1 cellular context compared by ENCODE assay signal in the genomic region with DNA sequence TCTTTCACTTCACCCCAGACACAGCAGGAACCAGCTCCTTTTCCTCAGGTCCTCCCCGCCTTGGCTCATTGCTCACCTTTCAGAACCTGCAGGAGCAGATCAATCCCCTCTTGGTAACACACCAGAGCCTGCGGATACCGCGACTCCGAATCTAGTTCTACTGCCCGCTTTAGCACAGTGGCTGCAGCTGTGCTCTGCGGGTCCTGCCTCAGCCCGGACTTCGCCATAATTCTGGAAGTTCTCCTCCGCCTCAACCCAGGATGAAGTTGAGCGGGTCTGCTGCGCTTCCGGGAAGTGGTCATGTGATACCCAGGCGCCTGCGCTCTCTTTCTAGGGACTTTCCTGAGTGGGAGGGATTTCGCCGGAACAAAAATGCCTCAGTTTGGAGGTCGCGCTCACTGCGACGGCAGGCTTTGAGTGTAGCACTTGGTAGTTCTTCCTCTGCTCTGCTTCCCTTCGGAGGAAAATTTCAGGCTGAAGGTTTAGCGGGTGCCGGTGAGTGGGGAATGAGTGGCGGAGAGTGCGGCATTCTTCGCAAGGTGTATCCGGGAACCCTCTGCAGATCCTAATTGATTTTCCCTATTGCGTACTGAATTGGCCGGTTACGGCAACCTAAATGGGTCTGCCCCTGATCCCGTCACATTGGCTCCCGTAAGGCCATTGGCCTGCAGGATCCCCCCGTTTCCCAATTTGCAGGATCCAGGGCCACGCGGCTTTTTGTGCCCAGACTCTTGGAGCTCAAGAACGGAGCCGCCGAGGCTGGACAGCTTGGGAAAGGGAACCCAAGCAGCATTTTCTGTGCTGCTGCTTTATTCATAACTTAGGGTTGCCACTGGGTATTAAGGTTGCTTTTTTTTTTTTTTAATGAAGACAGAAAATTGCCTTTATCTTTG.
TF ChIP-seq lines count a peak whose summit lies in the region.

A gene (minus strand): TSS at position 304 of the 893 bp plus-strand sequence. CDS start 77 bp downstream, at position 227.
A gene (plus strand): TSS at position 430 of the 893 bp plus-strand sequence. CDS start 5,020 bp downstream, outside the sequence.

TF ChIP-seq in HepG2, 621 proteins besides CTCF, POLR2A, EP300 and RAD21 (continued from another document and continues in another):
- TF ChIP-seq, protein P1, sequence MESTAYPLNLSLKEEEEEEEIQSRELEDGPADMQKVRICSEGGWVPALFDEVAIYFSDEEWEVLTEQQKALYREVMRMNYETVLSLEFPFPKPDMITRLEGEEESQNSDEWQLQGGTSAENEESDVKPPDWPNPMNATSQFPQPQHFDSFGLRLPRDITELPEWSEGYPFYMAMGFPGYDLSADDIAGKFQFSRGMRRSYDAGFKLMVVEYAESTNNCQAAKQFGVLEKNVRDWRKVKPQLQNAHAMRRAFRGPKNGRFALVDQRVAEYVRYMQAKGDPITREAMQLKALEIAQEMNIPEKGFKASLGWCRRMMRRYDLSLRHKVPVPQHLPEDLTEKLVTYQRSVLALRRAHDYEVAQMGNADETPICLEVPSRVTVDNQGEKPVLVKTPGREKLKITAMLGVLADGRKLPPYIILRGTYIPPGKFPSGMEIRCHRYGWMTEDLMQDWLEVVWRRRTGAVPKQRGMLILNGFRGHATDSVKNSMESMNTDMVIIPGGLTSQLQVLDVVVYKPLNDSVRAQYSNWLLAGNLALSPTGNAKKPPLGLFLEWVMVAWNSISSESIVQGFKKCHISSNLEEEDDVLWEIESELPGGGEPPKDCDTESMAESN (CRISPR knock-in tag; conservative IDR thresholded peaks at IDR 0.05): peak; percentile 75; the same call in 1 of the 2 replicates
- TF ChIP-seq ZNF546 (CRISPR knock-in tag; conservative IDR thresholded peaks at IDR 0.05) (0 out of 2 replicates have a peak, but pooled peaks have one; percentile 82), U2AF2 (IDR thresholded peaks at IDR 0.05; ENCODE audit: low read depth, low read length) (peak; percentile 86; the same call in 1 of the 2 replicates), MBNL3 (CRISPR knock-in tag; conservative IDR thresholded peaks at IDR 0.05) (no peak), MEIS1 (CRISPR knock-in tag; IDR thresholded peaks at IDR 0.05; ENCODE audit: borderline replicate concordance) (peak; percentile 65), ZNF260 (CRISPR knock-in tag; IDR thresholded peaks at IDR 0.05; ENCODE audit: borderline replicate concordance, low read depth) (no peak), HNF4A (CRISPR knock-in tag; IDR thresholded peaks at IDR 0.05) (peak; percentile 53), HMG20A (CRISPR knock-in tag; IDR thresholded peaks at IDR 0.05; ENCODE audit: borderline replicate concordance) (no peak; the same call in 1 of the 2 replicates), RNF2 (conservative IDR thresholded peaks at IDR 0.05; ENCODE audit: low read depth) (peak; percentile 77), MYNN (CRISPR knock-in tag; IDR thresholded peaks at IDR 0.05; ENCODE audit: low read depth) (peak; percentile 90), ZFP90 (CRISPR knock-in tag; IDR thresholded peaks at IDR 0.05; ENCODE audit: borderline replicate concordance) (peak; percentile 96; the same call in 1 of the 2 replicates), ZNF383 (CRISPR knock-in tag; IDR thresholded peaks at IDR 0.05; ENCODE audit: borderline replicate concordance) (no peak; the same call in 1 of the 2 replicates), AGO1 (IDR thresholded peaks at IDR 0.05; ENCODE audit: low read depth, low read length, poor library complexity, severe bottlenecking) (no peak), KAT8 (CRISPR knock-in tag; IDR thresholded peaks at IDR 0.05) (peak; percentile 100), REL (CRISPR knock-in tag; conservative IDR thresholded peaks at IDR 0.05) (peak; percentile 92; the same call in 1 of the 2 replicates), KDM1A (CRISPR knock-in tag; IDR thresholded peaks at IDR 0.05) (no peak), FOXA3 (CRISPR knock-in tag; IDR thresholded peaks at IDR 0.05) (peak; percentile 78), BHLHE40 (IDR thresholded peaks at IDR 0.05; ENCODE audit: low read length) (peak; percentile 63; the same call in 1 of the 2 replicates), NFE2 (CRISPR knock-in tag; IDR thresholded peaks at IDR 0.05) (no peak), PAX8 (CRISPR knock-in tag; IDR thresholded peaks at IDR 0.05; ENCODE audit: borderline replicate concordance) (peak; percentile 89), ATAD3A (CRISPR knock-in tag; IDR thresholded peaks at IDR 0.05) (no peak; the same call in 1 of the 2 replicates), ZNF724P (CRISPR knock-in tag; IDR thresholded peaks at IDR 0.05; ENCODE audit: borderline replicate concordance) (no peak; the same call in 1 of the 2 replicates), HOXD1 (CRISPR knock-in tag; IDR thresholded peaks at IDR 0.05) (peak; percentile 94; the same call in 1 of the 2 replicates), ZNF460 (CRISPR knock-in tag; IDR thresholded peaks at IDR 0.05; ENCODE audit: borderline replicate concordance) (peak; percentile 41; the same call in 1 of the 2 replicates), MED8 (CRISPR knock-in tag; IDR thresholded peaks at IDR 0.05; ENCODE audit: insufficient replicate concordance) (peak; percentile 97), ZNF788 (CRISPR knock-in tag; IDR thresholded peaks at IDR 0.05; ENCODE audit: borderline replicate concordance) (peak; percentile 98; the same call in 1 of the 2 replicates), EHMT2 (IDR thresholded peaks at IDR 0.05; ENCODE audit: borderline replicate concordance, low read depth, low read length) (peak; percentile 80; the same call in 1 of the 2 replicates), NFKB2 (CRISPR knock-in tag; IDR thresholded peaks at IDR 0.05; ENCODE audit: borderline replicate concordance) (peak; percentile 74; the same call in 1 of the 2 replicates), SSRP1 (CRISPR knock-in tag; IDR thresholded peaks at IDR 0.05) (peak; percentile 98), ZNF24 (IDR thresholded peaks at IDR 0.05) (0 out of 2 replicates have a peak, but pooled peaks have one; percentile 44), ZNF556 (CRISPR knock-in tag; IDR thresholded peaks at IDR 0.05; ENCODE audit: borderline replicate concordance) (peak; percentile 96), ATF7-NPFF (CRISPR knock-in tag; IDR thresholded peaks at IDR 0.05; ENCODE audit: low read depth) (peak; percentile 88), HES4 (CRISPR knock-in tag; IDR thresholded peaks at IDR 0.05; ENCODE audit: borderline replicate concordance) (peak; percentile 60; the same call in 1 of the 2 replicates)
- TF ChIP-seq, protein P2, sequence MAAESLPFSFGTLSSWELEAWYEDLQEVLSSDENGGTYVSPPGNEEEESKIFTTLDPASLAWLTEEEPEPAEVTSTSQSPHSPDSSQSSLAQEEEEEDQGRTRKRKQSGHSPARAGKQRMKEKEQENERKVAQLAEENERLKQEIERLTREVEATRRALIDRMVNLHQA (CRISPR knock-in tag; IDR thresholded peaks at IDR 0.05): no peak
- TF ChIP-seq, protein P3, sequence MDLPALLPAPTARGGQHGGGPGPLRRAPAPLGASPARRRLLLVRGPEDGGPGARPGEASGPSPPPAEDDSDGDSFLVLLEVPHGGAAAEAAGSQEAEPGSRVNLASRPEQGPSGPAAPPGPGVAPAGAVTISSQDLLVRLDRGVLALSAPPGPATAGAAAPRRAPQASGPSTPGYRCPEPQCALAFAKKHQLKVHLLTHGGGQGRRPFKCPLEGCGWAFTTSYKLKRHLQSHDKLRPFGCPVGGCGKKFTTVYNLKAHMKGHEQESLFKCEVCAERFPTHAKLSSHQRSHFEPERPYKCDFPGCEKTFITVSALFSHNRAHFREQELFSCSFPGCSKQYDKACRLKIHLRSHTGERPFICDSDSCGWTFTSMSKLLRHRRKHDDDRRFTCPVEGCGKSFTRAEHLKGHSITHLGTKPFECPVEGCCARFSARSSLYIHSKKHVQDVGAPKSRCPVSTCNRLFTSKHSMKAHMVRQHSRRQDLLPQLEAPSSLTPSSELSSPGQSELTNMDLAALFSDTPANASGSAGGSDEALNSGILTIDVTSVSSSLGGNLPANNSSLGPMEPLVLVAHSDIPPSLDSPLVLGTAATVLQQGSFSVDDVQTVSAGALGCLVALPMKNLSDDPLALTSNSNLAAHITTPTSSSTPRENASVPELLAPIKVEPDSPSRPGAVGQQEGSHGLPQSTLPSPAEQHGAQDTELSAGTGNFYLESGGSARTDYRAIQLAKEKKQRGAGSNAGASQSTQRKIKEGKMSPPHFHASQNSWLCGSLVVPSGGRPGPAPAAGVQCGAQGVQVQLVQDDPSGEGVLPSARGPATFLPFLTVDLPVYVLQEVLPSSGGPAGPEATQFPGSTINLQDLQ (CRISPR knock-in tag; IDR thresholded peaks at IDR 0.05): peak; percentile 93
- TF ChIP-seq, protein P4, sequence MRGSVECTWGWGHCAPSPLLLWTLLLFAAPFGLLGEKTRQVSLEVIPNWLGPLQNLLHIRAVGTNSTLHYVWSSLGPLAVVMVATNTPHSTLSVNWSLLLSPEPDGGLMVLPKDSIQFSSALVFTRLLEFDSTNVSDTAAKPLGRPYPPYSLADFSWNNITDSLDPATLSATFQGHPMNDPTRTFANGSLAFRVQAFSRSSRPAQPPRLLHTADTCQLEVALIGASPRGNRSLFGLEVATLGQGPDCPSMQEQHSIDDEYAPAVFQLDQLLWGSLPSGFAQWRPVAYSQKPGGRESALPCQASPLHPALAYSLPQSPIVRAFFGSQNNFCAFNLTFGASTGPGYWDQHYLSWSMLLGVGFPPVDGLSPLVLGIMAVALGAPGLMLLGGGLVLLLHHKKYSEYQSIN (CRISPR knock-in tag; IDR thresholded peaks at IDR 0.05; ENCODE audit: borderline replicate concordance): no peak
- TF ChIP-seq, protein P5, sequence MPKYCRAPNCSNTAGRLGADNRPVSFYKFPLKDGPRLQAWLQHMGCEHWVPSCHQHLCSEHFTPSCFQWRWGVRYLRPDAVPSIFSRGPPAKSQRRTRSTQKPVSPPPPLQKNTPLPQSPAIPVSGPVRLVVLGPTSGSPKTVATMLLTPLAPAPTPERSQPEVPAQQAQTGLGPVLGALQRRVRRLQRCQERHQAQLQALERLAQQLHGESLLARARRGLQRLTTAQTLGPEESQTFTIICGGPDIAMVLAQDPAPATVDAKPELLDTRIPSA (CRISPR knock-in tag; IDR thresholded peaks at IDR 0.05; ENCODE audit: borderline replicate concordance): no peak; the same call in 1 of the 2 replicates
- TF ChIP-seq, protein P6, sequence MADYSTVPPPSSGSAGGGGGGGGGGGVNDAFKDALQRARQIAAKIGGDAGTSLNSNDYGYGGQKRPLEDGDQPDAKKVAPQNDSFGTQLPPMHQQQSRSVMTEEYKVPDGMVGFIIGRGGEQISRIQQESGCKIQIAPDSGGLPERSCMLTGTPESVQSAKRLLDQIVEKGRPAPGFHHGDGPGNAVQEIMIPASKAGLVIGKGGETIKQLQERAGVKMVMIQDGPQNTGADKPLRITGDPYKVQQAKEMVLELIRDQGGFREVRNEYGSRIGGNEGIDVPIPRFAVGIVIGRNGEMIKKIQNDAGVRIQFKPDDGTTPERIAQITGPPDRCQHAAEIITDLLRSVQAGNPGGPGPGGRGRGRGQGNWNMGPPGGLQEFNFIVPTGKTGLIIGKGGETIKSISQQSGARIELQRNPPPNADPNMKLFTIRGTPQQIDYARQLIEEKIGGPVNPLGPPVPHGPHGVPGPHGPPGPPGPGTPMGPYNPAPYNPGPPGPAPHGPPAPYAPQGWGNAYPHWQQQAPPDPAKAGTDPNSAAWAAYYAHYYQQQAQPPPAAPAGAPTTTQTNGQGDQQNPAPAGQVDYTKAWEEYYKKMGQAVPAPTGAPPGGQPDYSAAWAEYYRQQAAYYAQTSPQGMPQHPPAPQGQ (CRISPR knock-in tag; IDR thresholded peaks at IDR 0.05; ENCODE audit: borderline replicate concordance): peak; percentile 90; the same call in 1 of the 2 replicates
- TF ChIP-seq, protein P7, sequence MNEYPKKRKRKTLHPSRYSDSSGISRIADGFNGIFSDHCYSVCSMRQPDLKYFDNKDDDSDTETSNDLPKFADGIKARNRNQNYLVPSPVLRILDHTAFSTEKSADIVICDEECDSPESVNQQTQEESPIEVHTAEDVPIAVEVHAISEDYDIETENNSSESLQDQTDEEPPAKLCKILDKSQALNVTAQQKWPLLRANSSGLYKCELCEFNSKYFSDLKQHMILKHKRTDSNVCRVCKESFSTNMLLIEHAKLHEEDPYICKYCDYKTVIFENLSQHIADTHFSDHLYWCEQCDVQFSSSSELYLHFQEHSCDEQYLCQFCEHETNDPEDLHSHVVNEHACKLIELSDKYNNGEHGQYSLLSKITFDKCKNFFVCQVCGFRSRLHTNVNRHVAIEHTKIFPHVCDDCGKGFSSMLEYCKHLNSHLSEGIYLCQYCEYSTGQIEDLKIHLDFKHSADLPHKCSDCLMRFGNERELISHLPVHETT (CRISPR knock-in tag; conservative IDR thresholded peaks at IDR 0.05): peak; percentile 97
- TF ChIP-seq, protein P8, sequence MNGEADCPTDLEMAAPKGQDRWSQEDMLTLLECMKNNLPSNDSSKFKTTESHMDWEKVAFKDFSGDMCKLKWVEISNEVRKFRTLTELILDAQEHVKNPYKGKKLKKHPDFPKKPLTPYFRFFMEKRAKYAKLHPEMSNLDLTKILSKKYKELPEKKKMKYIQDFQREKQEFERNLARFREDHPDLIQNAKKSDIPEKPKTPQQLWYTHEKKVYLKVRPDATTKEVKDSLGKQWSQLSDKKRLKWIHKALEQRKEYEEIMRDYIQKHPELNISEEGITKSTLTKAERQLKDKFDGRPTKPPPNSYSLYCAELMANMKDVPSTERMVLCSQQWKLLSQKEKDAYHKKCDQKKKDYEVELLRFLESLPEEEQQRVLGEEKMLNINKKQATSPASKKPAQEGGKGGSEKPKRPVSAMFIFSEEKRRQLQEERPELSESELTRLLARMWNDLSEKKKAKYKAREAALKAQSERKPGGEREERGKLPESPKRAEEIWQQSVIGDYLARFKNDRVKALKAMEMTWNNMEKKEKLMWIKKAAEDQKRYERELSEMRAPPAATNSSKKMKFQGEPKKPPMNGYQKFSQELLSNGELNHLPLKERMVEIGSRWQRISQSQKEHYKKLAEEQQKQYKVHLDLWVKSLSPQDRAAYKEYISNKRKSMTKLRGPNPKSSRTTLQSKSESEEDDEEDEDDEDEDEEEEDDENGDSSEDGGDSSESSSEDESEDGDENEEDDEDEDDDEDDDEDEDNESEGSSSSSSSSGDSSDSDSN (CRISPR knock-in tag; IDR thresholded peaks at IDR 0.05): peak; percentile 94
- TF ChIP-seq, protein P9, sequence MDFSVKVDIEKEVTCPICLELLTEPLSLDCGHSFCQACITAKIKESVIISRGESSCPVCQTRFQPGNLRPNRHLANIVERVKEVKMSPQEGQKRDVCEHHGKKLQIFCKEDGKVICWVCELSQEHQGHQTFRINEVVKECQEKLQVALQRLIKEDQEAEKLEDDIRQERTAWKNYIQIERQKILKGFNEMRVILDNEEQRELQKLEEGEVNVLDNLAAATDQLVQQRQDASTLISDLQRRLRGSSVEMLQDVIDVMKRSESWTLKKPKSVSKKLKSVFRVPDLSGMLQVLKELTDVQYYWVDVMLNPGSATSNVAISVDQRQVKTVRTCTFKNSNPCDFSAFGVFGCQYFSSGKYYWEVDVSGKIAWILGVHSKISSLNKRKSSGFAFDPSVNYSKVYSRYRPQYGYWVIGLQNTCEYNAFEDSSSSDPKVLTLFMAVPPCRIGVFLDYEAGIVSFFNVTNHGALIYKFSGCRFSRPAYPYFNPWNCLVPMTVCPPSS (IDR thresholded peaks at IDR 0.05): no peak
